Comparison of ENCODE assay signal across 24 cellular contexts in the genomic region with DNA sequence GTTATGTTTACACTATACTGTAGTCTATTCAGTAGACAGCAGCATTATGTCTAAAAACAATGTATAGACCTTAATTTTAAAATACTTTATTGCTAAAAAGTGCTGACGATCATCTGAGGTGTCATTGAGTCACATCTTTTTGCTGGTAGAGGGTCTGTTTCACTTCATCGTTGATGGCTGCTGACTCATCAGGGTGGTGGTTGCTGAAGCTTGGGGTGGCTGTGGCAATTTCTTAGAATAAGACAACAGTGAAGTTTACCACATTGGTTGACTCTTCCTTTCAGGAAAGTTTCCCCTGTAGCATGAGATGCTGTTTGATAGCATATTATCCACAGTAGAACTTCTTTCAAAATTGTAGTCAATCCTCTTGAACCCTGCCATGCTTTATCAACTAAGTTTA.
"Had no signal": no experiment of that assay in that cellular context is flagged by ENCODE, and none has a peak within 500 bp of the region (broad histone marks: within the 10 kb centered on the region; RNA-seq: fewer than 3 reads in every experiment).

No MANE protein-coding gene starts in this region.

- DNase-seq: activated CD4-positive, alpha-beta T cell treated with anti-CD3 and anti-CD28 coated beads for 1 hour; activated CD4-positive, alpha-beta T cell treated with anti-CD3 and anti-CD28 coated beads, Interleukin-2, amount 10 ng/mL, durations not matched to agents 7 days and 5 days; activated CD8-positive, alpha-beta memory T cell treated with anti-CD3 and anti-CD28 coated beads, Interleukin-2, amount 10 ng/mL, durations not matched to agents 7 days and 5 days; activated CD8-positive, alpha-beta T cell treated with anti-CD3 and anti-CD28 coated beads, Interleukin-2, amount 10 ng/mL, durations not matched to agents 7 days and 5 days; activated naive CD4-positive, alpha-beta T cell; activated T-cell treated with anti-CD3 and anti-CD28 coated beads, Interleukin-2, amount 50 U/mL, for 48 hours; anterior cingulate cortex; body of pancreas; cerebellar nuclear complex; dorsolateral prefrontal cortex; effector memory CD4-positive, alpha-beta T cell; foreskin melanocyte; left lung; right lobe of liver; stimulated activated CD4-positive, alpha-beta T cell treated with anti-CD3 and anti-CD28 coated beads, Interleukin-12 subunit alpha, Interleukin-12 subunit beta, amount 100 ng/mL, for 4 hours; stimulated activated CD4-positive, alpha-beta T cell treated with anti-CD3 and anti-CD28 coated beads, Interleukin-4, amount 100 ng/mL, for 1 hour; stimulated activated naive CD8-positive, alpha-beta T cell treated with anti-CD3 and anti-CD28 coated beads, Interleukin-15, Interleukin-2, amounts not matched to agents 100 U/mL and 50 U/mL, for 24 hours had no signal

- H3K9me3 ChIP-seq: body of pancreas, right lobe of liver, thoracic aorta, vagina had no signal

- H3K4me1 ChIP-seq: body of pancreas, right lobe of liver had no signal

- H3K27me3 ChIP-seq: body of pancreas, dorsolateral prefrontal cortex, left lung, right lobe of liver, vagina had no signal

- ATAC-seq: activated CD8-positive, alpha-beta memory T cell treated with anti-CD3 and anti-CD28 coated beads, Interleukin-2, amount 10 ng/mL, durations not matched to agents 7 days and 5 days; activated CD8-positive, alpha-beta T cell treated with anti-CD3 and anti-CD28 coated beads, Interleukin-2, amount 10 ng/mL, durations not matched to agents 7 days and 5 days; activated naive CD4-positive, alpha-beta T cell treated with anti-CD3 and anti-CD28 coated beads, Interleukin-2, amount 50 U/mL, for 72 hours; body of pancreas; left lung; right lobe of liver; stimulated activated naive CD8-positive, alpha-beta T cell treated with anti-CD3 and anti-CD28 coated beads, Interleukin-15, Interleukin-2, amounts not matched to agents 100 U/mL and 50 U/mL, for 24 hours; WTC11 had no signal

- H3K4me3 ChIP-seq: body of pancreas, coronary artery, dorsolateral prefrontal cortex, left lung, lung, right lobe of liver, thoracic aorta, vagina had no signal

- H3K27ac ChIP-seq: body of pancreas, coronary artery, dorsolateral prefrontal cortex, left lung, right lobe of liver, thoracic aorta, vagina had no signal

- H3K36me3 ChIP-seq: left lung, right lobe of liver, thoracic aorta, vagina had no signal

- FAIRE-seq: islet of Langerhans had no signal
